In genomic region chr15:69555080-69555479, GRCh38 we compare ENCODE assay signal across 16 cellular contexts.
"Had no signal": no experiment of that assay in that cellular context is flagged by ENCODE, and none has a peak within 500 bp of the region (broad histone marks: within the 10 kb centered on the region; RNA-seq: fewer than 3 reads in every experiment).

No MANE protein-coding gene starts in this region.

- H3K27ac Mint-ChIP-seq: activated B cell treated with CpG ODN at 0.5 μM for 24 hours; activated CD8-positive, alpha-beta T cell treated with anti-CD3 and anti-CD28 coated beads, Interleukin-2, amount 10 ng/mL, durations not matched to agents 7 days and 5 days; activated naive CD4-positive, alpha-beta T cell treated with anti-CD3 and anti-CD28 coated beads, Interleukin-2, amount 50 U/mL, for 24 hours; neural progenitor cell had no signal

- H3K27me3 Mint-ChIP-seq: activated naive CD4-positive, alpha-beta T cell treated with anti-CD3 and anti-CD28 coated beads, Interleukin-2, amount 50 U/mL, for 24 hours had no signal

- H3K4me1 ChIP-seq: adrenal gland had no signal

- H3K27me3 ChIP-seq: adrenal gland, neural progenitor cell had no signal

- DNase-seq: activated B cell treated with CpG ODN at 0.5 μM for 24 hours; activated CD4-positive, alpha-beta T cell treated with anti-CD3 and anti-CD28 coated beads for 48 hours; activated CD8-positive, alpha-beta memory T cell treated with anti-CD3 and anti-CD28 coated beads, Interleukin-2, amount 50 U/mL, for 4 hours; activated CD8-positive, alpha-beta T cell treated with anti-CD3 and anti-CD28 coated beads, Interleukin-2, amount 10 ng/mL, durations not matched to agents 7 days and 5 days; activated effector memory CD4-positive, alpha-beta T cell treated with anti-CD3 and anti-CD28 coated beads, Interleukin-2, amount 50 U/mL, for 16 hours; activated T-cell treated with anti-CD3 and anti-CD28 coated beads, Interleukin-2, amount 50 U/mL, for 48 hours; adrenal gland; islet precursor cell; midbrain had no signal

- H2AFZ ChIP-seq: neural progenitor cell had no signal

- H3K9me3 ChIP-seq: adrenal gland, thoracic aorta had no signal

- H3K4me3 ChIP-seq: adrenal gland, neural progenitor cell, thoracic aorta had no signal

- H3K4me1 Mint-ChIP-seq: activated B cell treated with CpG ODN at 0.5 μM for 24 hours; activated naive CD4-positive, alpha-beta T cell treated with anti-CD3 and anti-CD28 coated beads, Interleukin-2, amount 50 U/mL, for 24 hours had no signal

- H3K9ac ChIP-seq: neural progenitor cell had no signal

- H3K4me2 ChIP-seq: neural progenitor cell had no signal

- H3K36me3 ChIP-seq: adrenal gland, neural progenitor cell, thoracic aorta had no signal

- H3K27ac ChIP-seq: adrenal gland, neural progenitor cell, thoracic aorta had no signal

- ATAC-seq: activated CD8-positive, alpha-beta T cell treated with anti-CD3 and anti-CD28 coated beads, Interleukin-2, amount 10 ng/mL, durations not matched to agents 7 days and 5 days; esophagus mucosa; sciatic nerve had no signal

- H3K36me3 Mint-ChIP-seq: neural progenitor cell had no signal

- FAIRE-seq: colon, TTC549 had no signal

- H3K4me3 Mint-ChIP-seq: activated B cell treated with CpG ODN at 0.5 μM for 24 hours; activated CD8-positive, alpha-beta T cell treated with anti-CD3 and anti-CD28 coated beads, Interleukin-2, amount 10 ng/mL, durations not matched to agents 7 days and 5 days; activated naive CD4-positive, alpha-beta T cell treated with anti-CD3 and anti-CD28 coated beads, Interleukin-2, amount 50 U/mL, for 24 hours; neural progenitor cell had no signal
